ENCODE assay signal across 13 cellular contexts in the genomic region with DNA sequence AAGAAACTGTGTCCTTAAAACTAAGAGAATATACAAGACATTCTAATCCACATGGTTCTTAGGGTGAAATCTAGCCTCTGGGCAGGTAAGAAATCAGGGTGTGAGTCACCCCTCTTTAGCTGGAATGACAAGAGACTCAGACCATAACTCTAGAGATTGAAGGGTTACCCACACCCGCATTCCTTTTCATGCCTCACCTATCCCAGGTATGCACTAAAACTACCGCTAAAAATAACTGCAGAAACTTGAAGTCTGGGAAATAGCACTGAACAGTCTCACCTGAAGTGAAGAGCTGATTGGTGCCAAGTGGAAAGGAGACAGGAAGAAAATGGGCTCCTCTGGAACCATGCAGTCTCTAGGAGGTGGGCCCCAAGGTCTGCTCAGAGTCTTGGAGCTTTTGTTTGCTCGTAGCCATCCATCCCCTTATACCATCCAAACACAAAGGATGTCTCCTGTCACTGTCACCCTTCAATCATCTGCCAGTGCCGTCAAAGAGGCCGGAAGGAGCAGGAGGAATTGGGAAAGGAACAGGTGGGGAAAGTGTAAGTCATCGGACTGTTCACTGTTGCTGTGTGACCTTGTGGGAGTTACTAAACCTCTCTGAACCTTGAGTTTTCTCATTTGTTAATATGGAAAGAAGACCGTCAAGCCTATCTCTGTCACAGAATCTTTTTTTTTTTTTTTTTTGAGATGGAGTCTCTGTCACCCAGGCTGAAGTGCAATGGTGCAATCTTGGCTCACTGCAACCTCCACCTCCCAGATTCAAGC. TPM values are rescaled to one million over a fixed set of nuclear protein-coding genes. Genes with fewer than 3 reads are reported as not detected.
DNase-seq lines count a peak whose midpoint lies in the region; ATAC-seq and TF ChIP-seq lines count a peak whose summit lies in the region.
"Had no signal": no experiment of that assay in that cellular context is flagged by ENCODE, and none has a peak within 500 bp of the region (broad histone marks: within the 10 kb centered on the region; RNA-seq: fewer than 3 reads in every experiment).

No MANE protein-coding gene starts in this region.

- H3K9me3 ChIP-seq in psoas muscle, result no peaks in the 10 kb centered on the region
- H3K9me3 ChIP-seq: vagina had no signal

- ATAC-seq in HG02938 (IDR thresholded peaks at IDR 0.05; ENCODE audit: unreplicated experiment) (no peak), psoas muscle (no peak)

- H3K4me1 Mint-ChIP-seq in progenitor cell of endocrine pancreas (ENCODE audit: low read depth), result peaks cover 6% of the 10 kb centered on the region

- peak overlapping the region; percentile 78 for H3K27ac Mint-ChIP-seq in progenitor cell of endocrine pancreas

- H3K36me3 Mint-ChIP-seq in progenitor cell of endocrine pancreas (ENCODE audit: insufficient read depth), result peaks cover 30% of the 10 kb centered on the region

- DNase-seq in ELR (ENCODE audit: low read depth), result peak; percentile 89
- peak; percentile 62 for DNase-seq in RPMI7951 (ENCODE audit: low read depth)
- peak; percentile 32 for DNase-seq in fibroblast of villous mesenchyme (ENCODE audit: low read depth)
- no peak for DNase-seq in progenitor cell of endocrine pancreas (ENCODE audit: low spot score, unreplicated experiment)
- no peak for DNase-seq in stimulated activated CD4-positive, alpha-beta T cell treated with anti-CD3 and anti-CD28 coated beads, Interleukin-2, amount 100 ng/mL, for 24 hours
- no peak for DNase-seq in GOT3 (lab: John Stamatoyannopoulos, UW)
- DNase-seq in psoas muscle, result no peak
- DNase-seq: activated gamma-delta T cell treated with Interleukin-2 at 50 U/mL for 16 hours; DND-41; effector CD4-positive, alpha-beta T cell; nucleus accumbens had no signal

- peaks cover 5 to 42% of the 10 kb centered on the region in 2 donors for H3K36me3 ChIP-seq in psoas muscle (ENCODE audit: insufficient read depth in 1 of 2, low read depth in 1 of 2)

- H3K27ac ChIP-seq in psoas muscle, result no peak overlapping the region
- H3K27ac ChIP-seq: vagina had no signal

- H3K27me3 ChIP-seq in psoas muscle (ENCODE audit: insufficient read depth in 3 of 3, low read length in 2 of 3), result no peaks in the 10 kb centered on the region
- H3K27me3 ChIP-seq: vagina had no signal

- H3K4me1 ChIP-seq in psoas muscle, result no peaks in the 10 kb centered on the region

- intact Hi-C loops in psoas muscle (cut with DNase I), result loop anchor here in 1 of 2 donors (10.0 kb wide), 1 partner anchor 149 kb away; no protein-coding TSS in a partner anchor

- no peaks in the 10 kb centered on the region for H3K27me3 Mint-ChIP-seq in progenitor cell of endocrine pancreas

- no peak overlapping the region for H3K4me3 ChIP-seq in fibroblast of villous mesenchyme (ENCODE audit: low read depth, low read length)
- no peak overlapping the region for H3K4me3 ChIP-seq in psoas muscle
- H3K4me3 ChIP-seq: vagina had no signal

- no peak overlapping the region for H3K4me3 Mint-ChIP-seq in progenitor cell of endocrine pancreas (ENCODE audit: low read depth)

- WGBS in psoas muscle, 3 donors, result 86 to 90% (median 86%) methylated on average over 7 of the region's 7 CpGs

- no peak for TF ChIP-seq CTCF in fibroblast of villous mesenchyme (IDR thresholded peaks at IDR 0.05; ENCODE audit: insufficient read depth, low read depth, low read length)
- TF ChIP-seq CTCF in progenitor cell of endocrine pancreas (IDR thresholded peaks at IDR 0.05; ENCODE audit: unreplicated experiment), result no peak
- no peak for TF ChIP-seq CTCF in psoas muscle (IDR thresholded peaks at IDR 0.05)

- H3K9me3 Mint-ChIP-seq in progenitor cell of endocrine pancreas (ENCODE audit: low read depth), result no peaks in the 10 kb centered on the region

RNA-seq across cellular contexts. Expression of gene DDX47, which starts 22.4 kb away (rescaled TPM):
- 75.4 and 86.6 TPM in 2 replicates for total RNA-seq in RPMI7951 (2014; rRNA removed; shearing (Covaris generic))
- total RNA-seq in fibroblast of villous mesenchyme (71.2 and 118 TPM in 2 replicates), progenitor cell of endocrine pancreas (115 TPM in 2 replicates), psoas muscle (10 to 100 TPM; 39.6 to 51.4 (median 45.7) TPM)
- polyA plus RNA-seq in psoas muscle, result 10 to 100 TPM; 44.5 to 69.5 (median 65.4) TPM

RNA-seq across cellular contexts. Expression of gene APOLD1, which starts 50.1 kb away (rescaled TPM):
- total RNA-seq in RPMI7951 (2014; rRNA removed; shearing (Covaris generic)), result 12.6 and 12.7 TPM in 2 replicates
- total RNA-seq in fibroblast of villous mesenchyme, result 9.3 and 14.7 TPM in 2 replicates
- 5.3 and 5.4 TPM in 2 replicates for total RNA-seq in progenitor cell of endocrine pancreas
- total RNA-seq in psoas muscle, result 10 to 100 TPM in 3 of 4 donors, 1 to 10 TPM in 1; 6.1 to 22.6 (median 15.3) TPM
- polyA plus RNA-seq in psoas muscle, result 10 to 100 TPM; 13.9 to 19.8 (median 17.0) TPM

RNA-seq across cellular contexts. Expression of gene GPRC5A, which starts 55.8 kb away (rescaled TPM):
- total RNA-seq in RPMI7951 (2014; rRNA removed; shearing (Covaris generic)), result 4.7 and 5.1 TPM in 2 replicates
- total RNA-seq in fibroblast of villous mesenchyme (25.8 and 127 TPM in 2 replicates), progenitor cell of endocrine pancreas (4.0 and 7.1 TPM in 2 replicates), psoas muscle (under 1 TPM; 0.28 to 0.99 (median 0.36) TPM)
- under 1 TPM; 0.09 to 0.10 (median 0.09) TPM for polyA plus RNA-seq in psoas muscle

Comparison
In these comparisons a context has a peak if more than half of its experiments do, and no peak if none do; other contexts are left out.
1. DNase-seq: peak in ELR (single experiment), RPMI7951 (single experiment) and fibroblast of villous mesenchyme (single experiment); none in progenitor cell of endocrine pancreas (single experiment), stimulated activated CD4-positive, alpha-beta T cell treated with anti-CD3 and anti-CD28 coated beads, Interleukin-2, amount 100 ng/mL, for 24 hours (0 of 2), GOT3 (single experiment) and psoas muscle (0 of 2).